In genomic region chr16:88804552-88805339, GRCh38 we compare ENCODE assay signal across 1 cellular context.
TF ChIP-seq lines count a peak whose summit lies in the region.

No MANE protein-coding gene starts in this region.

TF ChIP-seq in HepG2, 621 proteins besides CTCF, POLR2A, EP300 and RAD21 (continued from another document and continues in another):
- TF ChIP-seq NR2C2 (CRISPR knock-in tag; IDR thresholded peaks at IDR 0.05; ENCODE audit: borderline replicate concordance) (peak; percentile 48; the same call in 1 of the 2 replicates), ZNF605 (CRISPR knock-in tag; IDR thresholded peaks at IDR 0.05) (peak; percentile 76; the same call in 1 of the 2 replicates), ZNF234 (CRISPR knock-in tag; conservative IDR thresholded peaks at IDR 0.05) (peak; percentile 80; the same call in 1 of the 2 replicates), ZBTB39 (CRISPR knock-in tag; IDR thresholded peaks at IDR 0.05) (no peak), ZNF850 (CRISPR knock-in tag; conservative IDR thresholded peaks at IDR 0.05) (peak; percentile 83), THAP11 (CRISPR knock-in tag; IDR thresholded peaks at IDR 0.05) (peak; percentile 66), AKAP8 (CRISPR knock-in tag; IDR thresholded peaks at IDR 0.05) (peak; percentile 15), PRMT3 (CRISPR knock-in tag; IDR thresholded peaks at IDR 0.05; ENCODE audit: borderline replicate concordance, low read depth) (no peak), SP1 (IDR thresholded peaks at IDR 0.05) (no peak), SP1 (CRISPR knock-in tag; IDR thresholded peaks at IDR 0.05) (peak; percentile 63; the same call in 1 of the 2 replicates), ZNF776 (CRISPR knock-in tag; IDR thresholded peaks at IDR 0.05) (peak; percentile 40; the same call in 1 of the 2 replicates), FOXA3 (CRISPR knock-in tag; IDR thresholded peaks at IDR 0.05) (peak; percentile 33; the same call in 1 of the 2 replicates), CEBPZ (IDR thresholded peaks at IDR 0.05; ENCODE audit: low read length) (no peak), ZSCAN31 (CRISPR knock-in tag; IDR thresholded peaks at IDR 0.05; ENCODE audit: low read depth) (no peak), NFYC (CRISPR knock-in tag; IDR thresholded peaks at IDR 0.05) (no peak), XBP1 (CRISPR knock-in tag; IDR thresholded peaks at IDR 0.05) (no peak), CEBPG (CRISPR knock-in tag; IDR thresholded peaks at IDR 0.05) (peak; percentile 91), FOXO1 (CRISPR knock-in tag; IDR thresholded peaks at IDR 0.05) (peak; percentile 30; the same call in 1 of the 2 replicates), SMARCC2 (IDR thresholded peaks at IDR 0.05) (no peak), NRL (CRISPR knock-in tag; IDR thresholded peaks at IDR 0.05; ENCODE audit: borderline replicate concordance) (peak; percentile 88; the same call in 1 of the 2 replicates), MAFG (CRISPR knock-in tag; IDR thresholded peaks at IDR 0.05) (peak; percentile 11; the same call in 1 of the 2 replicates), ZBTB10 (CRISPR knock-in tag; IDR thresholded peaks at IDR 0.05; ENCODE audit: borderline replicate concordance) (peak; percentile 97), LBX2 (CRISPR knock-in tag; IDR thresholded peaks at IDR 0.05; ENCODE audit: borderline replicate concordance) (0 out of 2 replicates have a peak, but pooled peaks have one; percentile 21), ERF (CRISPR knock-in tag; IDR thresholded peaks at IDR 0.05) (peak; percentile 68; the same call in 1 of the 2 replicates), HIVEP1 (CRISPR knock-in tag; IDR thresholded peaks at IDR 0.05) (no peak; the same call in none of the 2 replicates), MEF2D (CRISPR knock-in tag; IDR thresholded peaks at IDR 0.05) (no peak), ISL2 (CRISPR knock-in tag; IDR thresholded peaks at IDR 0.05) (peak; percentile 28; the same call in 1 of the 2 replicates), ZSCAN29 (CRISPR knock-in tag; conservative IDR thresholded peaks at IDR 0.05) (no peak), MAZ (IDR thresholded peaks at IDR 0.05; ENCODE audit: borderline replicate concordance, low read depth, low read length) (no peak), MAZ (CRISPR knock-in tag; IDR thresholded peaks at IDR 0.05; ENCODE audit: low read depth) (no peak), HMGXB4 (CRISPR knock-in tag; IDR thresholded peaks at IDR 0.05; ENCODE audit: borderline replicate concordance in 1 of 2, low read depth in 1 of 2) (0 out of 4 replicates have a peak, but pooled peaks of 1 of the 2 experiments have one; percentile 24), THAP7 (CRISPR knock-in tag; IDR thresholded peaks at IDR 0.05) (no peak), ATM (IDR thresholded peaks at IDR 0.05; ENCODE audit: borderline replicate concordance) (no peak), ZNF775 (CRISPR knock-in tag; IDR thresholded peaks at IDR 0.05; ENCODE audit: borderline replicate concordance) (no peak)
- TF ChIP-seq, protein P1, sequence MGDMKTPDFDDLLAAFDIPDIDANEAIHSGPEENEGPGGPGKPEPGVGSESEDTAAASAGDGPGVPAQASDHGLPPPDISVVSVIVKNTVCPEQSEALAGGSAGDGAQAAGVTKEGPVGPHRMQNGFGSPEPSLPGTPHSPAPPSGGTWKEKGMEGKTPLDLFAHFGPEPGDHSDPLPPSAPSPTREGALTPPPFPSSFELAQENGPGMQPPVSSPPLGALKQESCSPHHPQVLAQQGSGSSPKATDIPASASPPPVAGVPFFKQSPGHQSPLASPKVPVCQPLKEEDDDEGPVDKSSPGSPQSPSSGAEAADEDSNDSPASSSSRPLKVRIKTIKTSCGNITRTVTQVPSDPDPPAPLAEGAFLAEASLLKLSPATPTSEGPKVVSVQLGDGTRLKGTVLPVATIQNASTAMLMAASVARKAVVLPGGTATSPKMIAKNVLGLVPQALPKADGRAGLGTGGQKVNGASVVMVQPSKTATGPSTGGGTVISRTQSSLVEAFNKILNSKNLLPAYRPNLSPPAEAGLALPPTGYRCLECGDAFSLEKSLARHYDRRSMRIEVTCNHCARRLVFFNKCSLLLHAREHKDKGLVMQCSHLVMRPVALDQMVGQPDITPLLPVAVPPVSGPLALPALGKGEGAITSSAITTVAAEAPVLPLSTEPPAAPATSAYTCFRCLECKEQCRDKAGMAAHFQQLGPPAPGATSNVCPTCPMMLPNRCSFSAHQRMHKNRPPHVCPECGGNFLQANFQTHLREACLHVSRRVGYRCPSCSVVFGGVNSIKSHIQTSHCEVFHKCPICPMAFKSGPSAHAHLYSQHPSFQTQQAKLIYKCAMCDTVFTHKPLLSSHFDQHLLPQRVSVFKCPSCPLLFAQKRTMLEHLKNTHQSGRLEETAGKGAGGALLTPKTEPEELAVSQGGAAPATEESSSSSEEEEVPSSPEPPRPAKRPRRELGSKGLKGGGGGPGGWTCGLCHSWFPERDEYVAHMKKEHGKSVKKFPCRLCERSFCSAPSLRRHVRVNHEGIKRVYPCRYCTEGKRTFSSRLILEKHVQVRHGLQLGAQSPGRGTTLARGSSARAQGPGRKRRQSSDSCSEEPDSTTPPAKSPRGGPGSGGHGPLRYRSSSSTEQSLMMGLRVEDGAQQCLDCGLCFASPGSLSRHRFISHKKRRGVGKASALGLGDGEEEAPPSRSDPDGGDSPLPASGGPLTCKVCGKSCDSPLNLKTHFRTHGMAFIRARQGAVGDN (CRISPR knock-in tag; IDR thresholded peaks at IDR 0.05): peak; percentile 88
- TF ChIP-seq, protein P2, sequence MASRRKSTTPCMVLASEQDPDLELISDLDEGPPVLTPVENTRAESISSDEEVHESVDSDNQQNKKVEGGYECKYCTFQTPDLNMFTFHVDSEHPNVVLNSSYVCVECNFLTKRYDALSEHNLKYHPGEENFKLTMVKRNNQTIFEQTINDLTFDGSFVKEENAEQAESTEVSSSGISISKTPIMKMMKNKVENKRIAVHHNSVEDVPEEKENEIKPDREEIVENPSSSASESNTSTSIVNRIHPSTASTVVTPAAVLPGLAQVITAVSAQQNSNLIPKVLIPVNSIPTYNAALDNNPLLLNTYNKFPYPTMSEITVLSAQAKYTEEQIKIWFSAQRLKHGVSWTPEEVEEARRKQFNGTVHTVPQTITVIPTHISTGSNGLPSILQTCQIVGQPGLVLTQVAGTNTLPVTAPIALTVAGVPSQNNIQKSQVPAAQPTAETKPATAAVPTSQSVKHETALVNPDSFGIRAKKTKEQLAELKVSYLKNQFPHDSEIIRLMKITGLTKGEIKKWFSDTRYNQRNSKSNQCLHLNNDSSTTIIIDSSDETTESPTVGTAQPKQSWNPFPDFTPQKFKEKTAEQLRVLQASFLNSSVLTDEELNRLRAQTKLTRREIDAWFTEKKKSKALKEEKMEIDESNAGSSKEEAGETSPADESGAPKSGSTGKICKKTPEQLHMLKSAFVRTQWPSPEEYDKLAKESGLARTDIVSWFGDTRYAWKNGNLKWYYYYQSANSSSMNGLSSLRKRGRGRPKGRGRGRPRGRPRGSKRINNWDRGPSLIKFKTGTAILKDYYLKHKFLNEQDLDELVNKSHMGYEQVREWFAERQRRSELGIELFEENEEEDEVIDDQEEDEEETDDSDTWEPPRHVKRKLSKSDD (CRISPR knock-in tag; IDR thresholded peaks at IDR 0.05; ENCODE audit: low read depth): 0 out of 2 replicates have a peak, but pooled peaks have one; percentile 21
- TF ChIP-seq, protein P3, sequence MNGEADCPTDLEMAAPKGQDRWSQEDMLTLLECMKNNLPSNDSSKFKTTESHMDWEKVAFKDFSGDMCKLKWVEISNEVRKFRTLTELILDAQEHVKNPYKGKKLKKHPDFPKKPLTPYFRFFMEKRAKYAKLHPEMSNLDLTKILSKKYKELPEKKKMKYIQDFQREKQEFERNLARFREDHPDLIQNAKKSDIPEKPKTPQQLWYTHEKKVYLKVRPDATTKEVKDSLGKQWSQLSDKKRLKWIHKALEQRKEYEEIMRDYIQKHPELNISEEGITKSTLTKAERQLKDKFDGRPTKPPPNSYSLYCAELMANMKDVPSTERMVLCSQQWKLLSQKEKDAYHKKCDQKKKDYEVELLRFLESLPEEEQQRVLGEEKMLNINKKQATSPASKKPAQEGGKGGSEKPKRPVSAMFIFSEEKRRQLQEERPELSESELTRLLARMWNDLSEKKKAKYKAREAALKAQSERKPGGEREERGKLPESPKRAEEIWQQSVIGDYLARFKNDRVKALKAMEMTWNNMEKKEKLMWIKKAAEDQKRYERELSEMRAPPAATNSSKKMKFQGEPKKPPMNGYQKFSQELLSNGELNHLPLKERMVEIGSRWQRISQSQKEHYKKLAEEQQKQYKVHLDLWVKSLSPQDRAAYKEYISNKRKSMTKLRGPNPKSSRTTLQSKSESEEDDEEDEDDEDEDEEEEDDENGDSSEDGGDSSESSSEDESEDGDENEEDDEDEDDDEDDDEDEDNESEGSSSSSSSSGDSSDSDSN (CRISPR knock-in tag; IDR thresholded peaks at IDR 0.05): peak; percentile 85
- TF ChIP-seq, protein P4, sequence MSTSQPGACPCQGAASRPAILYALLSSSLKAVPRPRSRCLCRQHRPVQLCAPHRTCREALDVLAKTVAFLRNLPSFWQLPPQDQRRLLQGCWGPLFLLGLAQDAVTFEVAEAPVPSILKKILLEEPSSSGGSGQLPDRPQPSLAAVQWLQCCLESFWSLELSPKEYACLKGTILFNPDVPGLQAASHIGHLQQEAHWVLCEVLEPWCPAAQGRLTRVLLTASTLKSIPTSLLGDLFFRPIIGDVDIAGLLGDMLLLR (CRISPR knock-in tag; IDR thresholded peaks at IDR 0.05): 0 out of 2 replicates have a peak, but pooled peaks have one; percentile 72
